13 cellular contexts compared by ENCODE assay signal in genomic region chr19:13002970-13003540, GRCh38. TPM values are rescaled to one million over a fixed set of nuclear protein-coding genes. Genes with fewer than 3 reads are reported as not detected.
DNase-seq lines count a peak whose midpoint lies in the region; ATAC-seq and TF ChIP-seq lines count a peak whose summit lies in the region.
"Had no signal": no experiment of that assay in that cellular context is flagged by ENCODE, and none has a peak within 500 bp of the region (broad histone marks: within the 10 kb centered on the region; RNA-seq: fewer than 3 reads in every experiment).

No MANE protein-coding gene starts in this region.

- H2BK5ac ChIP-seq in mesenchymal stem cell (ENCODE audit: low read depth, low read length, poor library complexity, severe bottlenecking): no peak overlapping the region

- no peak overlapping the region for H2BK12ac ChIP-seq in mesenchymal stem cell (ENCODE audit: low read length in 2 of 2)

- POLR2A ChIA-PET in RWPE1 (lab: Yijun Ruan, JAX; ENCODE audit: low non-redundant PET): no interaction called here

- peak overlapping the region; percentile 98 for H3K27ac ChIP-seq in RWPE1
- no peak overlapping the region for H3K27ac ChIP-seq in mesenchymal stem cell (ENCODE audit: low read length, poor library complexity, severe bottlenecking)
- H3K27ac ChIP-seq in tibial artery: peak overlapping the region; percentile 88 to 99

- H2AK5ac ChIP-seq in mesenchymal stem cell (ENCODE audit: low read length, severe bottlenecking): no peak overlapping the region

- H3K4ac ChIP-seq in mesenchymal stem cell (ENCODE audit: low read depth in 1 of 2, low read length in 2 of 2): no peak overlapping the region

- TF ChIP-seq CTCF in RWPE1 (conservative IDR thresholded peaks at IDR 0.05; ENCODE audit: low read depth) (no peak), tibial artery (IDR thresholded peaks at IDR 0.05) (no peak)

- ATAC-seq in HG02973 (IDR thresholded peaks at IDR 0.05; ENCODE audit: unreplicated experiment) (no peak), GM21737 (IDR thresholded peaks at IDR 0.05; ENCODE audit: unreplicated experiment) (no peak)
- ATAC-seq: SK-N-SH treated with all-trans-retinoic acid at 6 μM for 48 hours had no signal

- intact Hi-C loops in tibial artery (cut with DNase I; ENCODE audit: low total_unique reads): no loop called here

- H3K9me3 ChIP-seq in mesenchymal stem cell (ENCODE audit: control insufficient read depth, low read length) (no peaks in the 10 kb centered on the region), tibial artery (no peaks in the 10 kb centered on the region)

- H4K91ac ChIP-seq in mesenchymal stem cell (ENCODE audit: low read length): no peak overlapping the region

- H3K4me2 ChIP-seq in mesenchymal stem cell (ENCODE audit: low read length, poor library complexity, severe bottlenecking): no peak overlapping the region

- no peak overlapping the region for H3K18ac ChIP-seq in mesenchymal stem cell (ENCODE audit: low read depth in 1 of 2, low read length in 2 of 2)

- WGBS in mesenchymal stem cell: 89% methylated on average over 17 of the region's 21 CpGs

- H2AFZ ChIP-seq in mesenchymal stem cell (ENCODE audit: low read depth, low read length): no peak overlapping the region

- H2BK120ac ChIP-seq in mesenchymal stem cell (ENCODE audit: low read depth, low read length): no peak overlapping the region

- H4K8ac ChIP-seq in mesenchymal stem cell (ENCODE audit: low read length): no peak overlapping the region

- no peak overlapping the region for H3K14ac ChIP-seq in mesenchymal stem cell (ENCODE audit: low read length in 2 of 2)

- CTCF ChIA-PET in RWPE1 (lab: Yijun Ruan, JAX): interaction anchor here (1.1 kb wide), 1 partner anchor 25 kb away, joined by 4 read pairs; no protein-coding TSS in a partner anchor

- H3K4me1 ChIP-seq in mesenchymal stem cell (ENCODE audit: control insufficient read depth, insufficient read depth, low read depth, low read length) (no peaks in the 10 kb centered on the region), tibial artery (peaks cover 0 to 97% (median 88%) of the 10 kb centered on the region in 4 donors)

- no peak for DNase-seq in RWPE1 (ENCODE audit: low spot score)
- peak; percentile 69 for DNase-seq in cerebellar cortex (ENCODE audit: low spot score)
- no peak for DNase-seq in mesenchymal stem cell
- DNase-seq in tibial artery: no peak
- no peak for DNase-seq in mesenteric fat pad (ENCODE audit: low spot score)
- DNase-seq: activated naive CD4-positive, alpha-beta T cell treated with anti-CD3 and anti-CD28 coated beads for 36 hours; CD8-positive, alpha-beta memory T cell; erythroblast; NCI-H2227 treated with DMSO at 0.1 percent for 48 hours had no signal

- peak overlapping the region in 1 of 2 experiments; percentile 65 for H3K4me3 ChIP-seq in mesenchymal stem cell (ENCODE audit: insufficient read depth in 1 of 2, low read depth in 1 of 2, low read length in 2 of 2)
- peak overlapping the region; percentile 51 to 56 for H3K4me3 ChIP-seq in tibial artery

- H2BK15ac ChIP-seq in mesenchymal stem cell (ENCODE audit: low read depth, poor library complexity, severe bottlenecking): peak overlapping the region; percentile 31

- H3K23ac ChIP-seq in mesenchymal stem cell (ENCODE audit: low read length in 2 of 2): no peak overlapping the region

- H3K36me3 ChIP-seq in mesenchymal stem cell (ENCODE audit: control insufficient read depth in 1 of 2, insufficient read depth in 2 of 2, low read depth in 1 of 2, low read length in 2 of 2): peaks cover 8 to 11% of the 10 kb centered on the region in 2 experiments
- H3K36me3 ChIP-seq in tibial artery: peaks cover 0 to 12% (median 0%) of the 10 kb centered on the region in 3 donors

- H3K27me3 ChIP-seq in mesenchymal stem cell (ENCODE audit: control insufficient read depth in 1 of 2, insufficient read depth in 1 of 2, low read length in 2 of 2): peaks cover 0 to 49% of the 10 kb centered on the region in 2 experiments
- no peaks in the 10 kb centered on the region for H3K27me3 ChIP-seq in tibial artery

- peak overlapping the region; percentile 85 for H3K9ac ChIP-seq in mesenchymal stem cell (ENCODE audit: low read length)

- no peaks in the 10 kb centered on the region for H3K79me1 ChIP-seq in mesenchymal stem cell (replicated peaks; ENCODE audit: low read length, poor library complexity, severe bottlenecking)

RNA-seq across cellular contexts. Expression of gene NFIX, which starts 7.8 kb away (rescaled TPM):
- polyA plus RNA-seq in mesenchymal stem cell (2013, experiment 1 of 2): 4.6 TPM
- 4.6 TPM for polyA plus RNA-seq in mesenchymal stem cell (2013, experiment 2 of 2)
- 166 TPM for total RNA-seq in mesenteric fat pad

RNA-seq across cellular contexts. Expression of gene DAND5, which starts 33.7 kb away (rescaled TPM):
- 0.01 TPM for polyA plus RNA-seq in mesenchymal stem cell (2013, experiment 1 of 2)
- not detected for polyA plus RNA-seq in mesenchymal stem cell (2013, experiment 2 of 2)
- not detected for total RNA-seq in mesenteric fat pad
- total RNA-seq: activated naive CD4-positive, alpha-beta T cell treated with anti-CD3 and anti-CD28 coated beads for 36 hours; CD8-positive, alpha-beta memory T cell; osteoblast had no signal
- polyA plus RNA-seq: CD8-positive, alpha-beta memory T cell had no signal

RNA-seq across cellular contexts. Expression of gene GADD45GIP1, which starts 46.0 kb away (rescaled TPM):
- polyA plus RNA-seq in mesenchymal stem cell (2013, experiment 1 of 2): 47.1 TPM
- 47.3 TPM for polyA plus RNA-seq in mesenchymal stem cell (2013, experiment 2 of 2)
- total RNA-seq in mesenteric fat pad: 19.8 TPM

RNA-seq across cellular contexts. Expression of gene RAD23A, which starts 57.4 kb away (rescaled TPM):
- 112 TPM for polyA plus RNA-seq in mesenchymal stem cell (2013, experiment 1 of 2)
- 113 TPM for polyA plus RNA-seq in mesenchymal stem cell (2013, experiment 2 of 2)
- 143 TPM for total RNA-seq in mesenteric fat pad
